In the genomic region with DNA sequence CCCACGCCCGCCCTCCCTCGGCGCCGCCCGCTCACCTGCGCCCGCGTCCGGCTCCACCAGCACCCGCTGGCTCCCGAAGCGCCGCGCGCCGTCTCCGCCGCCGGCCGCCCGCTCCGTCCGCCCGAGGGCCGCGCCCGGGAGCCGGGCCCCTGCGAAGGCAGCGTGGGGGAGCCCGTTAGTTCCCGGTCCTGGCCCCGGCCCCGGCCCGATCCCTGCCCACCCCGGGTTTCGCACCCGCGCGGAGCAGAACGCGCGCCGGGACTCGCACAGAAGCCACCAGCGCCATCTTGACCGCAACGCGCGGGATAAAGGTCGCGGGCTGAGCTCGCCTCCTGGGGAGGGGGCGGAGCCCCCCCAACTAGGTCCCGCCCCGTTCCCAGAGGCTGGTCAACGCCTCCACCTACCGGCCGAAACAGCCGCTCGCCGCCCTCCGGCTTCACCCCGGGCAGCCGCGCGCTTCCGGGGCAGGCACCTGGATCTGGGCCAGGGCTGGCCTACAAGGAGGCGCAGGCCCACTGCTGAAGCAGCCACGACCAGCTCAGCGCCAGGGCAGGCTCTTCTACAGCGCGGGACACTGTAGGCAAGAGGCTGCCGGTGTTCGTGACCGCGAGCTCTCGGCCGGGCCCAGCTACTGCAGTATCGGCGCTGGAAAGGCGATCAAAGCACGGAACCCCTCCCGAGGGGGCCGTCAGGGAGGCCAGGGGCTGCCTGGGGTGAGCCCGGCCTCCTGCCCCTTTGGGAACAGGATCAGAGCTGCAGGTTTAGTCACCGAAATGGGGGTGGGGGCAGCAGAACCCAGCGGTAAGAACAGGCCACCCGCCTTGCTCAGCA, we compare ENCODE assay signal across 1 cellular context.
TF ChIP-seq lines count a peak whose summit lies in the region.

A gene with protein sequence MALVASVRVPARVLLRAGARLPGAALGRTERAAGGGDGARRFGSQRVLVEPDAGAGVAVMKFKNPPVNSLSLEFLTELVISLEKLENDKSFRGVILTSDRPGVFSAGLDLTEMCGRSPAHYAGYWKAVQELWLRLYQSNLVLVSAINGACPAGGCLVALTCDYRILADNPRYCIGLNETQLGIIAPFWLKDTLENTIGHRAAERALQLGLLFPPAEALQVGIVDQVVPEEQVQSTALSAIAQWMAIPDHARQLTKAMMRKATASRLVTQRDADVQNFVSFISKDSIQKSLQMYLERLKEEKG (minus strand): TSS at position 307 of the 831 bp plus-strand sequence. CDS start 21 bp downstream, at position 286.

TF ChIP-seq in HepG2, 621 proteins besides CTCF, POLR2A, EP300 and RAD21 (continued from another document and continues in another):
- TF ChIP-seq THYN1 (CRISPR knock-in tag; IDR thresholded peaks at IDR 0.05; ENCODE audit: borderline replicate concordance, low read depth) (no peak), SSRP1 (CRISPR knock-in tag; IDR thresholded peaks at IDR 0.05) (peak; percentile 26; the same call in 1 of the 2 replicates), KDM4B (CRISPR knock-in tag; IDR thresholded peaks at IDR 0.05) (peak; percentile 76), MAZ (IDR thresholded peaks at IDR 0.05; ENCODE audit: borderline replicate concordance, low read depth, low read length) (peak; percentile 93), MAZ (CRISPR knock-in tag; IDR thresholded peaks at IDR 0.05; ENCODE audit: low read depth) (peak; percentile 98), ZNF510 (CRISPR knock-in tag; IDR thresholded peaks at IDR 0.05; ENCODE audit: low read depth) (no peak), ZNF101 (CRISPR knock-in tag; IDR thresholded peaks at IDR 0.05; ENCODE audit: borderline replicate concordance, low read depth) (no peak), TP53 (CRISPR knock-in tag; conservative IDR thresholded peaks at IDR 0.05) (peak; percentile 55; the same call in 1 of the 2 replicates), TARDBP (CRISPR knock-in tag; IDR thresholded peaks at IDR 0.05) (peak; percentile 91), SMAD1 (CRISPR knock-in tag; IDR thresholded peaks at IDR 0.05; ENCODE audit: borderline replicate concordance, low read depth) (peak; percentile 84; the same call in 1 of the 2 replicates), SNAPC2 (CRISPR knock-in tag; IDR thresholded peaks at IDR 0.05) (peak; percentile 92; the same call in 1 of the 2 replicates), ATM (IDR thresholded peaks at IDR 0.05; ENCODE audit: borderline replicate concordance) (no peak), RFX3 (CRISPR knock-in tag; IDR thresholded peaks at IDR 0.05) (no peak), NFKB2 (CRISPR knock-in tag; IDR thresholded peaks at IDR 0.05; ENCODE audit: borderline replicate concordance) (0 out of 2 replicates have a peak, but pooled peaks have one; percentile 29), ZNF3 (CRISPR knock-in tag; IDR thresholded peaks at IDR 0.05) (no peak), MEF2D (CRISPR knock-in tag; IDR thresholded peaks at IDR 0.05) (peak; percentile 83; the same call in 1 of the 2 replicates), ZNF24 (IDR thresholded peaks at IDR 0.05) (no peak), NR1H2 (CRISPR knock-in tag; IDR thresholded peaks at IDR 0.05; ENCODE audit: borderline replicate concordance, low read depth) (no peak), ZNF441 (CRISPR knock-in tag; IDR thresholded peaks at IDR 0.05; ENCODE audit: borderline replicate concordance) (peak; percentile 90), NRL (CRISPR knock-in tag; IDR thresholded peaks at IDR 0.05; ENCODE audit: borderline replicate concordance) (peak; percentile 89), PCBP2 (optimal IDR thresholded peaks at IDR 0.05; ENCODE audit: low read depth, low read length, poor library complexity, severe bottlenecking) (no peak), BRD4 (CRISPR knock-in tag; IDR thresholded peaks at IDR 0.05) (0 out of 2 replicates have a peak, but pooled peaks have one; percentile 33), ZFX (CRISPR knock-in tag; IDR thresholded peaks at IDR 0.05; ENCODE audit: low read depth) (peak; percentile 98), ZNF274 (CRISPR knock-in tag; IDR thresholded peaks at IDR 0.05) (peak; percentile 54; the same call in 1 of the 2 replicates)
- TF ChIP-seq, protein P1, sequence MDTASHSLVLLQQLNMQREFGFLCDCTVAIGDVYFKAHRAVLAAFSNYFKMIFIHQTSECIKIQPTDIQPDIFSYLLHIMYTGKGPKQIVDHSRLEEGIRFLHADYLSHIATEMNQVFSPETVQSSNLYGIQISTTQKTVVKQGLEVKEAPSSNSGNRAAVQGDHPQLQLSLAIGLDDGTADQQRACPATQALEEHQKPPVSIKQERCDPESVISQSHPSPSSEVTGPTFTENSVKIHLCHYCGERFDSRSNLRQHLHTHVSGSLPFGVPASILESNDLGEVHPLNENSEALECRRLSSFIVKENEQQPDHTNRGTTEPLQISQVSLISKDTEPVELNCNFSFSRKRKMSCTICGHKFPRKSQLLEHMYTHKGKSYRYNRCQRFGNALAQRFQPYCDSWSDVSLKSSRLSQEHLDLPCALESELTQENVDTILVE (CRISPR knock-in tag; IDR thresholded peaks at IDR 0.05): peak; percentile 72; the same call in 1 of the 2 replicates
- TF ChIP-seq, protein P2, sequence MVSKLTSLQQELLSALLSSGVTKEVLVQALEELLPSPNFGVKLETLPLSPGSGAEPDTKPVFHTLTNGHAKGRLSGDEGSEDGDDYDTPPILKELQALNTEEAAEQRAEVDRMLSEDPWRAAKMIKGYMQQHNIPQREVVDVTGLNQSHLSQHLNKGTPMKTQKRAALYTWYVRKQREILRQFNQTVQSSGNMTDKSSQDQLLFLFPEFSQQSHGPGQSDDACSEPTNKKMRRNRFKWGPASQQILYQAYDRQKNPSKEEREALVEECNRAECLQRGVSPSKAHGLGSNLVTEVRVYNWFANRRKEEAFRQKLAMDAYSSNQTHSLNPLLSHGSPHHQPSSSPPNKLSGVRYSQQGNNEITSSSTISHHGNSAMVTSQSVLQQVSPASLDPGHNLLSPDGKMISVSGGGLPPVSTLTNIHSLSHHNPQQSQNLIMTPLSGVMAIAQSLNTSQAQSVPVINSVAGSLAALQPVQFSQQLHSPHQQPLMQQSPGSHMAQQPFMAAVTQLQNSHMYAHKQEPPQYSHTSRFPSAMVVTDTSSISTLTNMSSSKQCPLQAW (CRISPR knock-in tag; IDR thresholded peaks at IDR 0.05): peak; percentile 98
- TF ChIP-seq, protein P3, sequence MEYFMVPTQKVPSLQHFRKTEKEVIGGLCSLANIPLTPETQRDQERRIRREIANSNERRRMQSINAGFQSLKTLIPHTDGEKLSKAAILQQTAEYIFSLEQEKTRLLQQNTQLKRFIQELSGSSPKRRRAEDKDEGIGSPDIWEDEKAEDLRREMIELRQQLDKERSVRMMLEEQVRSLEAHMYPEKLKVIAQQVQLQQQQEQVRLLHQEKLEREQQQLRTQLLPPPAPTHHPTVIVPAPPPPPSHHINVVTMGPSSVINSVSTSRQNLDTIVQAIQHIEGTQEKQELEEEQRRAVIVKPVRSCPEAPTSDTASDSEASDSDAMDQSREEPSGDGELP (IDR thresholded peaks at IDR 0.05; ENCODE audit: borderline replicate concordance, low read depth): peak; percentile 76; the same call in 1 of the 2 replicates
- TF ChIP-seq, protein P4, sequence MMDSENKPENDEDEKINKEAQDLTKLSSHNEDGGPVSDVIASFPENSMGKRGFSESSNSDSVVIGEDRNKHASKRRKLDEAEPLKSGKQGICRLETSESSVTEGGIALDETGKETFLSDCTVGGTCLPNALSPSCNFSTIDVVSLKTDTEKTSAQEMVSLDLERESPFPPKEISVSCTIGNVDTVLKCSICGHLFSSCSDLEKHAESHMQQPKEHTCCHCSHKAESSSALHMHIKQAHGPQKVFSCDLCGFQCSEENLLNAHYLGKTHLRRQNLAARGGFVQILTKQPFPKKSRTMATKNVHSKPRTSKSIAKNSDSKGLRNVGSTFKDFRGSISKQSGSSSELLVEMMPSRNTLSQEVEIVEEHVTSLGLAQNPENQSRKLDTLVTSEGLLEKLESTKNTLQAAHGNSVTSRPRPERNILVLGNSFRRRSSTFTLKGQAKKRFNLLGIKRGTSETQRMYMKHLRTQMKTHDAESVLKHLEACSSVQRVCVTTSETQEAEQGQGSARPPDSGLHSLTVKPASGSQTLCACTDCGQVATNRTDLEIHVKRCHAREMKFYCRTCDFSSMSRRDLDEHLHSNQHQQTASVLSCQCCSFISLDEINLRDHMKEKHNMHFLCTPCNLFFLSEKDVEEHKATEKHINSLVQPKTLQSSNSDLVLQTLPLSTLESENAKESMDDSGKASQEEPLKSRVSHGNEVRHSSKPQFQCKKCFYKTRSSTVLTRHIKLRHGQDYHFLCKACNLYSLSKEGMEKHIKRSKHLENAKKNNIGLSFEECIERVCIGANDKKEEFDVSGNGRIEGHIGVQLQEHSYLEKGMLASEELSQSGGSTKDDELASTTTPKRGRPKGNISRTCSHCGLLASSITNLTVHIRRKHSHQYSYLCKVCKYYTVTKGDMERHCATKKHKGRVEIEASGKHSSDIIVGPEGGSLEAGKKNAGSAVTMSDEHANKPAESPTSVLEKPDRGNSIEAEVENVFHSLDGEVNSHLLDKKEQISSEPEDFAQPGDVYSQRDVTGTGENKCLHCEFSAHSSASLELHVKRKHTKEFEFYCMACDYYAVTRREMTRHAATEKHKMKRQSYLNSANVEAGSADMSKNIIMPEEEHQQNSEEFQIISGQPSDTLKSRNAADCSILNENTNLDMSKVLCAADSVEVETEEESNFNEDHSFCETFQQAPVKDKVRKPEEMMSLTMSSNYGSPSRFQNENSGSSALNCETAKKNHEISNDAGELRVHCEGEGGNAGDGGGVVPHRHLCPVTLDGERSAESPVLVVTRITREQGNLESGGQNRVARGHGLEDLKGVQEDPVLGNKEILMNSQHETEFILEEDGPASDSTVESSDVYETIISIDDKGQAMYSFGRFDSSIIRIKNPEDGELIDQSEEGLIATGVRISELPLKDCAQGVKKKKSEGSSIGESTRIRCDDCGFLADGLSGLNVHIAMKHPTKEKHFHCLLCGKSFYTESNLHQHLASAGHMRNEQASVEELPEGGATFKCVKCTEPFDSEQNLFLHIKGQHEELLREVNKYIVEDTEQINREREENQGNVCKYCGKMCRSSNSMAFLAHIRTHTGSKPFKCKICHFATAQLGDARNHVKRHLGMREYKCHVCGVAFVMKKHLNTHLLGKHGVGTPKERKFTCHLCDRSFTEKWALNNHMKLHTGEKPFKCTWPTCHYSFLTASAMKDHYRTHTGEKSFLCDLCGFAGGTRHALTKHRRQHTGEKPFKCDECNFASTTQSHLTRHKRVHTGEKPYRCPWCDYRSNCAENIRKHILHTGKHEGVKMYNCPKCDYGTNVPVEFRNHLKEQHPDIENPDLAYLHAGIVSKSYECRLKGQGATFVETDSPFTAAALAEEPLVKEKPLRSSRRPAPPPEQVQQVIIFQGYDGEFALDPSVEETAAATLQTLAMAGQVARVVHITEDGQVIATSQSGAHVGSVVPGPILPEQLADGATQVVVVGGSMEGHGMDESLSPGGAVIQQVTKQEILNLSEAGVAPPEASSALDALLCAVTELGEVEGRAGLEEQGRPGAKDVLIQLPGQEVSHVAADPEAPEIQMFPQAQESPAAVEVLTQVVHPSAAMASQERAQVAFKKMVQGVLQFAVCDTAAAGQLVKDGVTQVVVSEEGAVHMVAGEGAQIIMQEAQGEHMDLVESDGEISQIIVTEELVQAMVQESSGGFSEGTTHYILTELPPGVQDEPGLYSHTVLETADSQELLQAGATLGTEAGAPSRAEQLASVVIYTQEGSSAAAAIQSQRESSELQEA (CRISPR knock-in tag; IDR thresholded peaks at IDR 0.05; ENCODE audit: not compliant biosample characterization): peak; percentile 75
- TF ChIP-seq, protein P5, sequence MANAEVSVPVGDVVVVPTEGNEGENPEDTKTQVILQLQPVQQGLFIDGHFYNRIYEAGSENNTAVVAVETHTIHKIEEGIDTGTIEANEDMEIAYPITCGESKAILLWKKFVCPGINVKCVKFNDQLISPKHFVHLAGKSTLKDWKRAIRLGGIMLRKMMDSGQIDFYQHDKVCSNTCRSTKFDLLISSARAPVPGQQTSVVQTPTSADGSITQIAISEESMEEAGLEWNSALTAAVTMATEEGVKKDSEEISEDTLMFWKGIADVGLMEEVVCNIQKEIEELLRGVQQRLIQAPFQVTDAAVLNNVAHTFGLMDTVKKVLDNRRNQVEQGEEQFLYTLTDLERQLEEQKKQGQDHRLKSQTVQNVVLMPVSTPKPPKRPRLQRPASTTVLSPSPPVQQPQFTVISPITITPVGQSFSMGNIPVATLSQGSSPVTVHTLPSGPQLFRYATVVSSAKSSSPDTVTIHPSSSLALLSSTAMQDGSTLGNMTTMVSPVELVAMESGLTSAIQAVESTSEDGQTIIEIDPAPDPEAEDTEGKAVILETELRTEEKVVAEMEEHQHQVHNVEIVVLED (CRISPR knock-in tag; IDR thresholded peaks at IDR 0.05; ENCODE audit: borderline replicate concordance): peak; percentile 69; the same call in 1 of the 2 replicates
- TF ChIP-seq, protein P6, sequence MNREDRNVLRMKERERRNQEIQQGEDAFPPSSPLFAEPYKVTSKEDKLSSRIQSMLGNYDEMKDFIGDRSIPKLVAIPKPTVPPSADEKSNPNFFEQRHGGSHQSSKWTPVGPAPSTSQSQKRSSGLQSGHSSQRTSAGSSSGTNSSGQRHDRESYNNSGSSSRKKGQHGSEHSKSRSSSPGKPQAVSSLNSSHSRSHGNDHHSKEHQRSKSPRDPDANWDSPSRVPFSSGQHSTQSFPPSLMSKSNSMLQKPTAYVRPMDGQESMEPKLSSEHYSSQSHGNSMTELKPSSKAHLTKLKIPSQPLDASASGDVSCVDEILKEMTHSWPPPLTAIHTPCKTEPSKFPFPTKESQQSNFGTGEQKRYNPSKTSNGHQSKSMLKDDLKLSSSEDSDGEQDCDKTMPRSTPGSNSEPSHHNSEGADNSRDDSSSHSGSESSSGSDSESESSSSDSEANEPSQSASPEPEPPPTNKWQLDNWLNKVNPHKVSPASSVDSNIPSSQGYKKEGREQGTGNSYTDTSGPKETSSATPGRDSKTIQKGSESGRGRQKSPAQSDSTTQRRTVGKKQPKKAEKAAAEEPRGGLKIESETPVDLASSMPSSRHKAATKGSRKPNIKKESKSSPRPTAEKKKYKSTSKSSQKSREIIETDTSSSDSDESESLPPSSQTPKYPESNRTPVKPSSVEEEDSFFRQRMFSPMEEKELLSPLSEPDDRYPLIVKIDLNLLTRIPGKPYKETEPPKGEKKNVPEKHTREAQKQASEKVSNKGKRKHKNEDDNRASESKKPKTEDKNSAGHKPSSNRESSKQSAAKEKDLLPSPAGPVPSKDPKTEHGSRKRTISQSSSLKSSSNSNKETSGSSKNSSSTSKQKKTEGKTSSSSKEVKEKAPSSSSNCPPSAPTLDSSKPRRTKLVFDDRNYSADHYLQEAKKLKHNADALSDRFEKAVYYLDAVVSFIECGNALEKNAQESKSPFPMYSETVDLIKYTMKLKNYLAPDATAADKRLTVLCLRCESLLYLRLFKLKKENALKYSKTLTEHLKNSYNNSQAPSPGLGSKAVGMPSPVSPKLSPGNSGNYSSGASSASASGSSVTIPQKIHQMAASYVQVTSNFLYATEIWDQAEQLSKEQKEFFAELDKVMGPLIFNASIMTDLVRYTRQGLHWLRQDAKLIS (CRISPR knock-in tag; IDR thresholded peaks at IDR 0.05): no peak
- TF ChIP-seq, protein P7, sequence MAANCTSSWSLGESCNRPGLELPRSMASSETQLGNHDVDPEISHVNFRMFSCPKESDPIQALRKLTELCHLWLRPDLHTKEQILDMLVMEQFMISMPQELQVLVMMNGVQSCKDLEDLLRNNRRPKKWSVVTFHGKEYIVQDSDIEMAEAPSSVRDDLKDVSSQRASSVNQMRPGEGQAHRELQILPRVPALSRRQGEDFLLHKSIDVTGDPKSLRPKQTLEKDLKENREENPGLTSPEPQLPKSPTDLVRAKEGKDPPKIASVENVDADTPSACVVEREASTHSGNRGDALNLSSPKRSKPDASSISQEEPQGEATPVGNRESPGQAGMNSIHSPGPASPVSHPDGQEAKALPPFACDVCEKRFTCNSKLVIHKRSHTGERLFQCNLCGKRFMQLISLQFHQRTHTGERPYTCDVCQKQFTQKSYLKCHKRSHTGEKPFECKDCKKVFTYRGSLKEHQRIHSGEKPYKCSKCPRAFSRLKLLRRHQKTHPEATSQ (CRISPR knock-in tag; IDR thresholded peaks at IDR 0.05; ENCODE audit: borderline replicate concordance): peak; percentile 79; the same call in 1 of the 2 replicates
- TF ChIP-seq, protein P8, sequence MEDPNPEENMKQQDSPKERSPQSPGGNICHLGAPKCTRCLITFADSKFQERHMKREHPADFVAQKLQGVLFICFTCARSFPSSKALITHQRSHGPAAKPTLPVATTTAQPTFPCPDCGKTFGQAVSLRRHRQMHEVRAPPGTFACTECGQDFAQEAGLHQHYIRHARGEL (CRISPR knock-in tag; IDR thresholded peaks at IDR 0.05): 0 out of 2 replicates have a peak, but pooled peaks have one; percentile 33
